Comparison of ENCODE assay signal across 8 cellular contexts in genomic region chr9:42568942-42569556, GRCh38.
DNase-seq lines count a peak whose midpoint lies in the region; ATAC-seq, FAIRE-seq and TF ChIP-seq lines count a peak whose summit lies in the region.
"Not testable (repeated sequence)": the region's sequence is repeated elsewhere in the genome, so short reads cannot be mapped to it uniquely, and the experiment has no call there.

No MANE protein-coding gene starts in this region.

- not testable (repeated sequence) for H2AFZ ChIP-seq in GM23338; endothelial cell of umbilical vein (ENCODE audit: low read depth, low read length)

- H3F3A ChIP-seq in GM23338 (replicated peaks; ENCODE audit: low read depth): not testable (repeated sequence)

- H3K27me3 Mint-ChIP-seq in GM23338 (ENCODE audit: insufficient read depth, low read depth, poor library complexity): not testable (repeated sequence)

- H3K27me3 ChIP-seq in GM23338 (ENCODE audit: insufficient read depth); endothelial cell of umbilical vein (ENCODE audit: control insufficient read depth in 2 of 2, insufficient read depth in 2 of 2, low read length in 2 of 2); lower lobe of right lung (ENCODE audit: low read depth); upper lobe of right lung: not testable (repeated sequence)

- not testable (repeated sequence) for FAIRE-seq in endothelial cell of umbilical vein (lab: Jason Lieb, UNC)

- not testable (repeated sequence) for H3K36me3 Mint-ChIP-seq in GM23338 (ENCODE audit: low read depth)

- not testable (repeated sequence) for H3K9me3 Mint-ChIP-seq in GM23338

- TF ChIP-seq CTCF in GM23338 (conservative IDR thresholded peaks at IDR 0.05; ENCODE audit: low read depth in 2 of 2); astrocyte of the spinal cord (IDR thresholded peaks at IDR 0.05; ENCODE audit: low read depth, low read length); endothelial cell of umbilical vein (IDR thresholded peaks at IDR 0.05; ENCODE audit: extremely low read depth in 1 of 2, insufficient read depth in 1 of 2, low read depth in 1 of 2, low read length in 2 of 2); lower lobe of right lung (IDR thresholded peaks at IDR 0.05); upper lobe of right lung (IDR thresholded peaks at IDR 0.05): not testable (repeated sequence)

- not testable (repeated sequence) for H3K27ac Mint-ChIP-seq in GM23338

- not testable (repeated sequence) for H3K9ac ChIP-seq in endothelial cell of umbilical vein (replicated peaks; ENCODE audit: extremely low read depth, insufficient read depth, low read length)

- not testable (repeated sequence) for H3K4me1 ChIP-seq in GM23338 (ENCODE audit: insufficient read depth); endothelial cell of umbilical vein (ENCODE audit: control insufficient read depth, extremely low read depth, insufficient read depth, low read length); lower lobe of right lung; upper lobe of right lung

- H3K79me2 ChIP-seq in GM23338 (replicated peaks; ENCODE audit: insufficient read depth); endothelial cell of umbilical vein (ENCODE audit: control insufficient read depth, insufficient read depth, low read length): not testable (repeated sequence)

- H3K9me3 ChIP-seq in endothelial cell of umbilical vein (replicated peaks; ENCODE audit: control insufficient read depth, insufficient read depth, low read length); lower lobe of right lung; upper lobe of right lung: not testable (repeated sequence)

- not testable (repeated sequence) for H3K4me3 ChIP-seq in GM23338, lower lobe of right lung, upper lobe of right lung
- peak overlapping the region; percentile 29 for H3K4me3 ChIP-seq in astrocyte of the spinal cord (ENCODE audit: low read depth, low read length)
- peak overlapping the region in 1 of 3 experiments; percentile 10 for H3K4me3 ChIP-seq in endothelial cell of umbilical vein (replicated peaks in 1 of 3; ENCODE audit: insufficient read depth in 1 of 3, low read depth in 1 of 3, low read length in 3 of 3)

- CTCF ChIA-PET in endothelial cell of umbilical vein (lab: Charles Lee): not testable (repeated sequence)

- not testable (repeated sequence) for ATAC-seq in GM23338, lower lobe of right lung, upper lobe of right lung

- H3K9me2 ChIP-seq in GM23338 (ENCODE audit: insufficient read depth): not testable (repeated sequence)

- not testable (repeated sequence) for TF ChIP-seq POLR2A in endothelial cell of umbilical vein (IDR thresholded peaks at IDR 0.05; ENCODE audit: low read depth, low read length)

- DNase-seq in GM23338 (ENCODE audit: low spot score); astrocyte of the spinal cord (ENCODE audit: low read depth, low spot score); endothelial cell of umbilical vein (ENCODE audit: low read depth, low spot score): not testable (repeated sequence)
- peak; percentile 0 for DNase-seq in activated CD4-positive, alpha-beta T cell treated with anti-CD3 and anti-CD28 coated beads for 4 hours
- DNase-seq in activated T-cell treated with anti-CD3 and anti-CD28 coated beads, Interleukin-2, amount 50 U/mL, for 48 hours: peak; percentile 43 to 57
- peak; percentile 1 for DNase-seq in lower lobe of right lung
- DNase-seq in stimulated activated CD4-positive, alpha-beta T cell treated with anti-CD3 and anti-CD28 coated beads, Interleukin-12 subunit alpha, Interleukin-12 subunit beta, amount 100 ng/mL, for 4 hours: peak; percentile 4
- peak; percentile 18 for DNase-seq in upper lobe of right lung

- POLR2A ChIA-PET in endothelial cell of umbilical vein (lab: Charles Lee): not testable (repeated sequence)

- H3K4me1 Mint-ChIP-seq in GM23338: not testable (repeated sequence)

- H3K4me3 Mint-ChIP-seq in GM23338: peak overlapping the region; percentile 27; the same call in 1 of the 3 replicates

- BruUV-seq in endothelial cell of umbilical vein (replicated peaks; lab: Mats Ljungman, UMichigan): TSS peak; percentile 84

- H3K4me2 ChIP-seq in GM23338; endothelial cell of umbilical vein (ENCODE audit: insufficient read depth, low read length): not testable (repeated sequence)

- dilution Hi-C loops in endothelial cell of umbilical vein (cut with MboI; ENCODE audit: extremely low pct_ligation_motif_present, low sequenced_read_pairs): not testable (repeated sequence)

- not testable (repeated sequence) for H4K20me1 ChIP-seq in GM23338 (replicated peaks; ENCODE audit: insufficient read depth); endothelial cell of umbilical vein (replicated peaks; ENCODE audit: control insufficient read depth, extremely low read depth, insufficient read depth, low read length)

- intact Hi-C loops in endothelial cell of umbilical vein (cut with micrococcal nuclease); lower lobe of right lung (cut with DNase I); upper lobe of right lung (cut with DNase I): not testable (repeated sequence)

- H3K9me1 ChIP-seq in endothelial cell of umbilical vein (replicated peaks; ENCODE audit: control insufficient read depth, extremely low read depth, insufficient read depth, low read length): not testable (repeated sequence)

- not testable (repeated sequence) for H3K27ac ChIP-seq in GM23338 (ENCODE audit: low read depth); endothelial cell of umbilical vein (ENCODE audit: insufficient read depth, low read depth, low read length); lower lobe of right lung; upper lobe of right lung

- H3K36me3 ChIP-seq in GM23338 (ENCODE audit: insufficient read depth); endothelial cell of umbilical vein (ENCODE audit: control insufficient read depth in 2 of 2, extremely low read depth in 1 of 2, insufficient read depth in 2 of 2, low read length in 2 of 2); lower lobe of right lung; upper lobe of right lung: not testable (repeated sequence)

- in situ Hi-C loops in astrocyte of the spinal cord (cut with HindIII; ENCODE audit: low sequenced_read_pairs): not testable (repeated sequence)
